8 cellular contexts compared by ENCODE assay signal in the genomic region with DNA sequence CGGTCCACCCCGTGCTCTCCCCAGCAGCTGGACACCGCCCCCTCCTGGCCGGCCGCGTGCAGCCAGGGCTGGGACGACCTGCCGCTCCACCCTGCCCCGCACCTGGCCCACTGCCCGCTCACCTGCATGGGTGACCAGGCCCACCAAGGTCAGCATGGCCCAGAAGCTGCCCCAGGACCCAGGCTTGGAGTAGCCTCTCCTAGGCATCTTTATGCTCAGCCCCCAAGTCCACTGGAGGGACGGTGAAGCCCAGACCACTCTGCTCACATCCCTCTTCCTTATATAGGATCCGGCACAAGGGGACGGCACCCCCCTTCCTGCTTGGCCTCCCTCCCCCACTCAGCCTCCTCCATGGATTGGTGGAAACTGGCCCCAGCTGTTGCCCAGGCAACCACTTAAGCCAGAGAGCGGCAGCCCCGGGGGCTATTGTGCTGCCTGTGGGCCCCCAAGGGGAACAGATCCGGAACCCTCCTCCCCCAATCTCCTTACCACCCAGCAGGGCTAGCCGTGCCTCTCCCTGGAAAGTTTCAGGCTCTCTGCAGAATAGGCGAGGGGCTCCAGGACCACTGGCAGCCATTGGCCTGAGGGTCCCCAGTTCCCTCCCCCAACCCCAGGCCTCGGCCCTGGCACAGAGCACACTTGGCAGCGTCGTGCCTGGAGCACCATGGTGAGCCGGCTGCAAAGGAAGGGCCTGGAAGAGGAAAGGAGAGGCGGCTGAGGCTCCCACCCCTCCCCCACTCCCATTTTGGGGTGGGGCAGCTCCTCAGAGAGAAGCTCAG. TPM values are rescaled to one million over a fixed set of nuclear protein-coding genes. Genes with fewer than 3 reads are reported as not detected.
DNase-seq lines count a peak whose midpoint lies in the region; ATAC-seq and TF ChIP-seq lines count a peak whose summit lies in the region.

A gene with protein sequence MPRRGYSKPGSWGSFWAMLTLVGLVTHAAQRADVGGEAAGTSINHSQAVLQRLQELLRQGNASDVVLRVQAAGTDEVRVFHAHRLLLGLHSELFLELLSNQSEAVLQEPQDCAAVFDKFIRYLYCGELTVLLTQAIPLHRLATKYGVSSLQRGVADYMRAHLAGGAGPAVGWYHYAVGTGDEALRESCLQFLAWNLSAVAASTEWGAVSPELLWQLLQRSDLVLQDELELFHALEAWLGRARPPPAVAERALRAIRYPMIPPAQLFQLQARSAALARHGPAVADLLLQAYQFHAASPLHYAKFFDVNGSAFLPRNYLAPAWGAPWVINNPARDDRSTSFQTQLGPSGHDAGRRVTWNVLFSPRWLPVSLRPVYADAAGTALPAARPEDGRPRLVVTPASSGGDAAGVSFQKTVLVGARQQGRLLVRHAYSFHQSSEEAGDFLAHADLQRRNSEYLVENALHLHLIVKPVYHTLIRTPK (minus strand): TSS at position 256 of the 779 bp plus-strand sequence. CDS start 49 bp downstream, at position 207.

- ATAC-seq in GM19395 (IDR thresholded peaks at IDR 0.05; ENCODE audit: unreplicated experiment): no peak

- no peak within 1 kb of the TSS for H3K4me2 ChIP-seq in SU-DHL-6 (ENCODE audit: low read depth, low read length, poor library complexity, severe bottlenecking)

- no peaks in the 10 kb centered on the region for H3K4me1 Mint-ChIP-seq in HFFc6 (ENCODE audit: low read depth)
- no peaks in the 10 kb centered on the region for H3K4me1 Mint-ChIP-seq in chondrocyte (ENCODE audit: low read depth)

- H4K20me1 ChIP-seq in SU-DHL-6 (ENCODE audit: low read depth, low read length): no peaks in the 10 kb centered on the region

- H3K36me3 ChIP-seq in SU-DHL-6 (ENCODE audit: low read length): no peaks in the 10 kb centered on the region
- H3K36me3 ChIP-seq in liver (ENCODE audit: control insufficient read depth in 4 of 4, insufficient read depth in 3 of 4, low read depth in 1 of 4, low read length in 3 of 4): no peaks in the 10 kb centered on the region
- no peaks in the 10 kb centered on the region for H3K36me3 ChIP-seq in thyroid gland

- H3K9me3 Mint-ChIP-seq in HFFc6 (peaks cover 18% of the 10 kb centered on the region), chondrocyte (ENCODE audit: low read depth) (no peaks in the 10 kb centered on the region)

- no peak within 1 kb of the TSS for H3K27ac ChIP-seq in SU-DHL-6 (ENCODE audit: low read depth, low read length)
- no peak within 1 kb of the TSS for H3K27ac ChIP-seq in liver (ENCODE audit: low read depth in 1 of 2, low read length in 2 of 2)
- peak within 1 kb of the TSS in 2 of 3 donors; percentile 10 to 24 for H3K27ac ChIP-seq in thyroid gland

- no peak within 1 kb of the TSS for H3K4me3 Mint-ChIP-seq in HFFc6
- no peak within 1 kb of the TSS for H3K4me3 Mint-ChIP-seq in chondrocyte (ENCODE audit: unreplicated experiment)

- H3K36me3 Mint-ChIP-seq in HFFc6 (ENCODE audit: low read depth) (peaks cover 4% of the 10 kb centered on the region; the same call in 1 of the 2 replicates), chondrocyte (ENCODE audit: low read depth) (no peaks in the 10 kb centered on the region)

- intact Hi-C loops in thyroid gland (cut with DNase I): loop anchor here (2.0 to 5.0 kb wide), 2 partner anchors 61 to 155 kb away; no protein-coding TSS in a partner anchor

- H3K4me1 ChIP-seq in liver (ENCODE audit: control insufficient read depth in 4 of 4, insufficient read depth in 4 of 4, low read length in 3 of 4) (peaks cover 2 to 7% (median 6%) of the 10 kb centered on the region in 4 donors), thyroid gland (peaks cover 20 to 28% of the 10 kb centered on the region in 2 donors)

- TF ChIP-seq POLR2A in thyroid gland (IDR thresholded peaks at IDR 0.05): no peak

- TF ChIP-seq RAD21 in liver (IDR thresholded peaks at IDR 0.05): peak; percentile 45 to 72

- no peak within 1 kb of the TSS for H3K9ac ChIP-seq in SU-DHL-6 (ENCODE audit: low read length)
- H3K9ac ChIP-seq in liver (ENCODE audit: low read depth in 1 of 2, low read length in 2 of 2): no peak within 1 kb of the TSS

- H3K27me3 ChIP-seq in SU-DHL-6 (ENCODE audit: low read length) (no peaks in the 10 kb centered on the region), liver (ENCODE audit: control insufficient read depth in 4 of 4, insufficient read depth in 4 of 4, low read length in 3 of 4) (peaks cover 0 to 4% (median under 1%) of the 10 kb centered on the region in 4 donors), thyroid gland (no peaks in the 10 kb centered on the region)

- H2AFZ ChIP-seq in SU-DHL-6 (ENCODE audit: low read depth, low read length, severe bottlenecking): no peak within 1 kb of the TSS

- H3K27ac Mint-ChIP-seq in HFFc6: no peak within 1 kb of the TSS
- H3K27ac Mint-ChIP-seq in chondrocyte (ENCODE audit: unreplicated experiment): no peak within 1 kb of the TSS

- TF ChIP-seq CTCF in HFFc6 (IDR thresholded peaks at IDR 0.05): peak; percentile 60; the same call in 1 of the 2 replicates
- TF ChIP-seq CTCF in SU-DHL-6 (IDR thresholded peaks at IDR 0.05; ENCODE audit: insufficient read depth, low read length, poor library complexity, severe bottlenecking): peak; percentile 31
- peak; percentile 80 for TF ChIP-seq CTCF in chondrocyte (IDR thresholded peaks at IDR 0.05)
- TF ChIP-seq CTCF in liver (IDR thresholded peaks at IDR 0.05; ENCODE audit: low read depth, low read length, missing input control): peak; percentile 39
- peak; percentile 62 to 91 (median 74) for TF ChIP-seq CTCF in thyroid gland (IDR thresholded peaks at IDR 0.05)

- DNase-seq in Ammon's horn (ENCODE audit: low spot score) (peak; percentile 83), HFFc6 (no peak), chondrocyte (ENCODE audit: low spot score) (no peak), thyroid gland (peak; percentile 83 to 84), SW480 (ENCODE audit: low spot score) (no peak)

- 15% methylated on average over 23 of the region's 23 CpGs for WGBS in liver
- 5 to 7% methylated on average over 12 to 13 of the region's 23 CpGs for WGBS in thyroid gland, 2 donors

- H3F3A ChIP-seq in SU-DHL-6 (ENCODE audit: insufficient read depth): no peaks in the 10 kb centered on the region

- no peaks in the 10 kb centered on the region for H3K9me2 ChIP-seq in SU-DHL-6 (replicated peaks; ENCODE audit: insufficient read depth, low read length)

- H3K4me3 ChIP-seq in SU-DHL-6 (ENCODE audit: insufficient read depth, low read length, poor library complexity, severe bottlenecking) (no peak within 1 kb of the TSS), liver (ENCODE audit: low read depth in 1 of 3, low read length in 3 of 3) (no peak within 1 kb of the TSS), thyroid gland (replicated peaks in 1 of 3) (no peak within 1 kb of the TSS)

- no peaks in the 10 kb centered on the region for H3K79me2 ChIP-seq in SU-DHL-6 (ENCODE audit: insufficient read depth, low read length)

- no peaks in the 10 kb centered on the region for H3K9me3 ChIP-seq in SU-DHL-6 (ENCODE audit: insufficient read depth, low read length)
- no peaks in the 10 kb centered on the region for H3K9me3 ChIP-seq in liver (ENCODE audit: control insufficient read depth in 4 of 4, low read length in 3 of 4)
- H3K9me3 ChIP-seq in thyroid gland: no peaks in the 10 kb centered on the region

- H3K27me3 Mint-ChIP-seq in HFFc6 (ENCODE audit: insufficient read depth): no peaks in the 10 kb centered on the region; the same call in 1 of the 2 replicates
- peaks cover 49% of the 10 kb centered on the region for H3K27me3 Mint-ChIP-seq in chondrocyte (ENCODE audit: low read depth)

TF ChIP-seq in liver, 16 proteins besides CTCF, POLR2A, EP300 and RAD21 (continues in another document):
- TF ChIP-seq FOXA2 (IDR thresholded peaks at IDR 0.05): no peak
- TF ChIP-seq JUND (IDR thresholded peaks at IDR 0.05): no peak
- TF ChIP-seq HNF4G (IDR thresholded peaks at IDR 0.05): no peak
- TF ChIP-seq YY1 (IDR thresholded peaks at IDR 0.05): no peak
- TF ChIP-seq NR2F2 (IDR thresholded peaks at IDR 0.05): no peak
- no peak for TF ChIP-seq SP1 (IDR thresholded peaks at IDR 0.05)
- TF ChIP-seq, protein P1, sequence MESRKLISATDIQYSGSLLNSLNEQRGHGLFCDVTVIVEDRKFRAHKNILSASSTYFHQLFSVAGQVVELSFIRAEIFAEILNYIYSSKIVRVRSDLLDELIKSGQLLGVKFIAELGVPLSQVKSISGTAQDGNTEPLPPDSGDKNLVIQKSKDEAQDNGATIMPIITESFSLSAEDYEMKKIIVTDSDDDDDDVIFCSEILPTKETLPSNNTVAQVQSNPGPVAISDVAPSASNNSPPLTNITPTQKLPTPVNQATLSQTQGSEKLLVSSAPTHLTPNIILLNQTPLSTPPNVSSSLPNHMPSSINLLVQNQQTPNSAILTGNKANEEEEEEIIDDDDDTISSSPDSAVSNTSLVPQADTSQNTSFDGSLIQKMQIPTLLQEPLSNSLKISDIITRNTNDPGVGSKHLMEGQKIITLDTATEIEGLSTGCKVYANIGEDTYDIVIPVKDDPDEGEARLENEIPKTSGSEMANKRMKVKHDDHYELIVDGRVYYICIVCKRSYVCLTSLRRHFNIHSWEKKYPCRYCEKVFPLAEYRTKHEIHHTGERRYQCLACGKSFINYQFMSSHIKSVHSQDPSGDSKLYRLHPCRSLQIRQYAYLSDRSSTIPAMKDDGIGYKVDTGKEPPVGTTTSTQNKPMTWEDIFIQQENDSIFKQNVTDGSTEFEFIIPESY (IDR thresholded peaks at IDR 0.05): no peak
- TF ChIP-seq RXRA (IDR thresholded peaks at IDR 0.05): no peak
- TF ChIP-seq FOXA1 (IDR thresholded peaks at IDR 0.05): no peak
- no peak for TF ChIP-seq EGR1 (IDR thresholded peaks at IDR 0.05; ENCODE audit: low read depth in 2 of 2)

RNA-seq across cellular contexts. Expression of the gene that starts here (rescaled TPM):
- not detected for total RNA-seq in HFFc6 (2021; fragmentation: NEBNext Ultra II Directional; extraction: Animal tissue kit (Norgen Biotek cat#: 25700))
- total RNA-seq in chondrocyte (not detected in 3 replicates), liver (not detected), thyroid gland (under 1 TPM in 2 of 4 donors, not detected in 2; 0.67 to 0.89 TPM)
- polyA plus RNA-seq in liver: not detected

Comparison
In these comparisons a context has a peak if more than half of its experiments do, and no peak if none do; other contexts are left out.
1. Peak in DNase-seq and H3K27ac ChIP-seq in thyroid gland; RNA of the gene not detected or under 1 TPM.